Comparison of ENCODE assay signal across 16 cellular contexts in the genomic region with DNA sequence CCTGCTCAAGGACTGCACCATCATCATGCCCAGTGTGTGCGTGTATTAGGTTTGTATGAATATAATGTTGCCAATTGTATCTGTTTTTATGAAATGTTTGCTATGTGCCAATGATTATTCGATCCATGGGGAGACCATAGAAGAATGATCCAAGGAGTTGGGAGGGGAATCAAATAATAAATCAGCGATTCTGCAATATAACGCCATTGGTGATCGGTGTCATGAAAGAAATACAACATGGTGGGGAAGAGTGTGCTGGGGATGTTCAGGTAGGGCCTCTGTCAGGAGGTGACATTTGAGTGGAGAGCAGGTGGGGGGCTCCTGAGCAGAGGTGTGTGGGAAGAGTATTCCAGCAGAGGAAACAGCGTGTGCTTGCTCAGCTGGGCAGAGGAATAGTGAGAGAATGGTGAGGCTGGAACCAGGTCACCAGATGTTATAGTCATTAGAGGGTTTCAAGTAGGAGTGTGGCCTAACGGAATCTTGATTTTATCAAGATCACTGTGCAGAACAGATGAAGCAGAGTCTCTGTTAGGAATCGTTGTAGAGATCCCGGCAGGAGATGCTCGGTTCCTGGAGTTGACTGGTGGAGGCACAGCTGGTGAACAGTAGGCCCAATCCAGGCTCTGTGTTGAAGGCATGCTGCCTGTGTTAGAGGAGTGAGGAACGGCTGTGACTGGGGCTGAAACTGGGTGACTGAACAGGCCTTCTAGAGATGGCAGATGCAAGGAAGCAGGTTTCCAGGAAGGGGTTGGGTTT. TPM values are rescaled to one million over a fixed set of nuclear protein-coding genes. Genes with fewer than 3 reads are reported as not detected.
DNase-seq lines count a peak whose midpoint lies in the region; ATAC-seq and TF ChIP-seq lines count a peak whose summit lies in the region.
"Had no signal": no experiment of that assay in that cellular context is flagged by ENCODE, and none has a peak within 500 bp of the region (broad histone marks: within the 10 kb centered on the region; RNA-seq: fewer than 3 reads in every experiment).

No MANE protein-coding gene starts in this region.

- no peak for TF ChIP-seq POLR2A in vagina (IDR thresholded peaks at IDR 0.05)
- TF ChIP-seq POLR2A in ovary (IDR thresholded peaks at IDR 0.05), result no peak

- H3K9me3 ChIP-seq in T-helper 17 cell (ENCODE audit: control insufficient read depth, low read length, poor library complexity, severe bottlenecking), result no peaks in the 10 kb centered on the region
- no peaks in the 10 kb centered on the region for H3K9me3 ChIP-seq in vagina
- H3K9me3 ChIP-seq in ovary, result no peaks in the 10 kb centered on the region
- H3K9me3 ChIP-seq: psoas muscle had no signal

- intact Hi-C loops in vagina (cut with DNase I), result loop anchor here (5.0 kb wide), 1 partner anchor 1087 kb away; no protein-coding TSS in a partner anchor
- intact Hi-C loops in ovary (cut with DNase I), result loop anchor here in 1 of 4 donors (5.0 kb wide), 1 partner anchor 38 kb away; no protein-coding TSS in a partner anchor

- DNase-seq in activated T-cell treated with anti-CD3 and anti-CD28 coated beads, Interleukin-2, amount 50 U/mL, for 24 hours, result no peak
- DNase-seq in activated T-cell treated with anti-CD3 and anti-CD28 coated beads, Interleukin-2, amount 50 U/mL, for 1 hour, result no peak
- DNase-seq in T-helper 17 cell (no peak), mesothelial cell of epicardium (ENCODE audit: low spot score in 2 of 2, unreplicated experiment in 2 of 2) (no peak), vagina (ENCODE audit: extremely low spot score in 2 of 2) (no peak), HCEC 1CT (no peak), ovary (no peak)
- DNase-seq: activated CD4-positive, alpha-beta memory T cell treated with anti-CD3 and anti-CD28 coated beads for 36 hours; GF-D8; H7; left colon; psoas muscle; stimulated activated naive CD4-positive, alpha-beta T cell treated with Interleukin-2 at 50 U/mL for 16 hours; SW 1271 had no signal

- peak overlapping the region; percentile 7 for H3K27ac Mint-ChIP-seq in activated T-cell treated with anti-CD3 and anti-CD28 coated beads, Interleukin-2, amount 50 U/mL, for 24 hours
- peak overlapping the region; percentile 69 for H3K27ac Mint-ChIP-seq in T-helper 17 cell
- no peak overlapping the region for H3K27ac Mint-ChIP-seq in mesothelial cell of epicardium
- H3K27ac Mint-ChIP-seq: activated CD4-positive, alpha-beta memory T cell treated with anti-CD3 and anti-CD28 coated beads for 36 hours; activated T-helper 1 cell treated with anti-CD3 and anti-CD28 coated beads, Interleukin-12 subunit alpha, Interleukin-12 subunit beta, Interleukin-2, Interleukin-4 antibody, amounts not matched to agents 30 ng/mL and 10 ng/mL and 1 ng/mL, durations not matched to agents 14 hours and 24 hours and 36 hours had no signal

- H3K4me1 ChIP-seq in vagina (peaks cover 75% of the 10 kb centered on the region), ovary (ENCODE audit: insufficient read depth) (peaks cover 15% of the 10 kb centered on the region)

- TF ChIP-seq EP300 in ovary (IDR thresholded peaks at IDR 0.05), result no peak

- H3K27me3 Mint-ChIP-seq in activated T-cell treated with anti-CD3 and anti-CD28 coated beads, Interleukin-2, amount 50 U/mL, for 24 hours, result no peaks in the 10 kb centered on the region
- H3K27me3 Mint-ChIP-seq in T-helper 17 cell, result no peaks in the 10 kb centered on the region
- no peaks in the 10 kb centered on the region for H3K27me3 Mint-ChIP-seq in mesothelial cell of epicardium (ENCODE audit: low read depth)
- H3K27me3 Mint-ChIP-seq: activated CD4-positive, alpha-beta memory T cell treated with anti-CD3 and anti-CD28 coated beads for 36 hours had no signal

- H3K4me3 Mint-ChIP-seq in activated T-cell treated with anti-CD3 and anti-CD28 coated beads, Interleukin-2, amount 50 U/mL, for 24 hours, result no peak overlapping the region
- H3K4me3 Mint-ChIP-seq in T-helper 17 cell (no peak overlapping the region), mesothelial cell of epicardium (peak overlapping the region; percentile 16)
- H3K4me3 Mint-ChIP-seq: activated CD4-positive, alpha-beta memory T cell treated with anti-CD3 and anti-CD28 coated beads for 36 hours had no signal

- H3K36me3 ChIP-seq in vagina, result peaks cover 0 to under 1% of the 10 kb centered on the region in 2 donors
- H3K36me3 ChIP-seq in ovary, result no peaks in the 10 kb centered on the region

- H3K9me3 Mint-ChIP-seq in activated T-cell treated with anti-CD3 and anti-CD28 coated beads, Interleukin-2, amount 50 U/mL, for 24 hours, result no peaks in the 10 kb centered on the region
- H3K9me3 Mint-ChIP-seq in mesothelial cell of epicardium, result no peaks in the 10 kb centered on the region
- H3K9me3 Mint-ChIP-seq: activated CD4-positive, alpha-beta memory T cell treated with anti-CD3 and anti-CD28 coated beads for 36 hours; activated T-helper 1 cell treated with anti-CD3 and anti-CD28 coated beads, Interleukin-12 subunit alpha, Interleukin-12 subunit beta, Interleukin-2, Interleukin-4 antibody, amounts not matched to agents 30 ng/mL and 10 ng/mL and 1 ng/mL, durations not matched to agents 14 hours and 24 hours and 36 hours had no signal

- H3K36me3 Mint-ChIP-seq in activated T-cell treated with anti-CD3 and anti-CD28 coated beads, Interleukin-2, amount 50 U/mL, for 24 hours (ENCODE audit: low read depth), result peaks cover 21% of the 10 kb centered on the region
- peaks cover 2% of the 10 kb centered on the region for H3K36me3 Mint-ChIP-seq in T-helper 17 cell (ENCODE audit: low read depth)
- no peaks in the 10 kb centered on the region for H3K36me3 Mint-ChIP-seq in mesothelial cell of epicardium

- WGBS in ovary, 3 donors, result 82 to 91% (median 86%) methylated on average over 11 of the region's 11 CpGs

- no peak for ATAC-seq in T-helper 17 cell
- ATAC-seq in HG03039 (IDR thresholded peaks at IDR 0.05; ENCODE audit: unreplicated experiment), result no peak
- ATAC-seq: left colon, psoas muscle had no signal

- H3K4me3 ChIP-seq in vagina, result no peak overlapping the region
- no peak overlapping the region for H3K4me3 ChIP-seq in ovary
- H3K4me3 ChIP-seq: psoas muscle had no signal

- no peaks in the 10 kb centered on the region for H3K27me3 ChIP-seq in vagina
- H3K27me3 ChIP-seq in ovary, result no peaks in the 10 kb centered on the region

- no peak for TF ChIP-seq CTCF in mesothelial cell of epicardium (IDR thresholded peaks at IDR 0.05; ENCODE audit: unreplicated experiment)
- TF ChIP-seq CTCF in vagina (IDR thresholded peaks at IDR 0.05), result no peak
- TF ChIP-seq CTCF in ovary (IDR thresholded peaks at IDR 0.05), result no peak

- H3K4me1 Mint-ChIP-seq in activated T-cell treated with anti-CD3 and anti-CD28 coated beads, Interleukin-2, amount 50 U/mL, for 24 hours (ENCODE audit: low read depth), result peaks cover 39% of the 10 kb centered on the region
- peaks cover 23% of the 10 kb centered on the region for H3K4me1 Mint-ChIP-seq in T-helper 17 cell
- H3K4me1 Mint-ChIP-seq in mesothelial cell of epicardium, result peaks cover 63% of the 10 kb centered on the region

- H3K27ac ChIP-seq in vagina, result peak overlapping the region; percentile 70
- H3K27ac ChIP-seq in ovary, result no peak overlapping the region
- H3K27ac ChIP-seq: psoas muscle had no signal

RNA-seq across cellular contexts. Expression of a gene that starts 2.9 kb away (rescaled TPM):
- total RNA-seq in T-helper 17 cell, result 1 to 10 TPM; 5.4 to 8.1 TPM
- 61.5 to 70.6 TPM (median 69.0 TPM) in 3 replicates for total RNA-seq in mesothelial cell of epicardium
- 39.0 TPM for total RNA-seq in vagina
- total RNA-seq in ovary, result 10 to 100 TPM; 31.8 to 53.8 (median 42.4) TPM
- 10 to 100 TPM; 19.3 to 28.6 TPM for polyA plus RNA-seq in ovary
